1 cellular context compared by ENCODE assay signal in genomic region chr4:151169223-151169622, GRCh38.
TF ChIP-seq lines count a peak whose summit lies in the region.

No MANE protein-coding gene starts in this region.

TF ChIP-seq in SK-N-SH, 30 proteins besides CTCF, POLR2A, EP300 and RAD21 (continued from another document):
- TF ChIP-seq NFIC (IDR thresholded peaks at IDR 0.05; ENCODE audit: borderline replicate concordance), result peak; percentile 64
- TF ChIP-seq TCF12 (IDR thresholded peaks at IDR 0.05), result peak; percentile 95
- peak; percentile 86 for TF ChIP-seq GATA2 (CRISPR knock-in tag; IDR thresholded peaks at IDR 0.05)
